ENCODE assay signal across 1 cellular context in the genomic region with DNA sequence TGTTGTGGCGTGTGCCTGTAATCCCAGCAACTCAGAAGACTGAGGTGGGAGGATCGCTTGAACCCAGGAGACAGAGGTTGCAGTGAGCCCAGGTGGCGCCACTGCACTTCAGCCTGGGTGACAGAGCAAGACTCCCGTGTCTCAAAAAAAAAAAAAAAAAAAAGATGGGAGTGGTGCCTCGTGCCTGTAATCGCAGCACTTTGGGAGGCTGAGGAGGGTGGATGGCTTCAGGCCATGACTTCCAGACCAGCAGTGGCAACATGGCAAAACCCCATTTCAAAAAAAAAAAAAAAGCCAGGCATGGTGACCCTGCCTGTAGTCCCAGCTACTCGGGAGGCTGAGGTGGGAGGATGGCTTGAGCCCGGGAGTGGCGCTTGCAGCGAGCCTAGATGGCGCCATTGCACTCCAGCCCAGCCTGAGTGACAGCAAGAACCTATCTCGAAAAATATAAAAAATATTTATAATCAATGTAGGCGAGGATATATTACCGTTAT.
A peak's percentile ranks its signal among the peaks of the same experiment; 100 is the strongest.
TF ChIP-seq lines count a peak whose summit lies in the region.

No MANE protein-coding gene starts in this region.

TF ChIP-seq in GM12878, 131 proteins besides CTCF, POLR2A, EP300 and RAD21 (continued from another document and continues in another):
- TF ChIP-seq ELK1 (IDR thresholded peaks at IDR 0.05; ENCODE audit: low read depth, low read length) (no peak), ZNF384 (IDR thresholded peaks at IDR 0.05; ENCODE audit: borderline replicate concordance, low read depth, low read length) (peak; percentile 75), ZBTB33 (IDR thresholded peaks at IDR 0.05) (no peak), BACH1 (IDR thresholded peaks at IDR 0.05; ENCODE audit: borderline replicate concordance) (no peak), NKRF (conservative IDR thresholded peaks at IDR 0.05) (no peak), HDAC2 (IDR thresholded peaks at IDR 0.05) (no peak), BCL11A (IDR thresholded peaks at IDR 0.05; ENCODE audit: low read depth, low read length) (no peak), POLR2AphosphoS2 (IDR thresholded peaks at IDR 0.05; ENCODE audit: low read depth, low read length) (no peak), IKZF2 (IDR thresholded peaks at IDR 0.05) (no peak), CHD4 (IDR thresholded peaks at IDR 0.05) (no peak), PAX5 (IDR thresholded peaks at IDR 0.05; ENCODE audit: borderline replicate concordance, low read depth, low read length) (no peak), POU2F2 (IDR thresholded peaks at IDR 0.05; ENCODE audit: borderline replicate concordance, low read depth, low read length) (no peak), MTA3 (IDR thresholded peaks at IDR 0.05; ENCODE audit: borderline replicate concordance, low read length) (no peak), NBN (IDR thresholded peaks at IDR 0.05) (no peak), ZNF274 (IDR thresholded peaks at IDR 0.05; ENCODE audit: insufficient read depth, insufficient read length) (no peak), E2F8 (IDR thresholded peaks at IDR 0.05; ENCODE audit: low read depth, partially characterized antibody) (no peak), ZNF592 (IDR thresholded peaks at IDR 0.05) (no peak), ZBTB40 (IDR thresholded peaks at IDR 0.05; ENCODE audit: borderline replicate concordance) (no peak), MEF2B (IDR thresholded peaks at IDR 0.05; ENCODE audit: partially characterized antibody, poor library complexity, severe bottlenecking) (no peak), EZH2 (IDR thresholded peaks at IDR 0.05; ENCODE audit: borderline replicate concordance, control insufficient read depth, low read depth, low read length) (no peak), SMC3 (IDR thresholded peaks at IDR 0.05; ENCODE audit: borderline replicate concordance, low read length) (peak; percentile 9; the same call in 1 of the 2 replicates), CEBPZ (IDR thresholded peaks at IDR 0.05; ENCODE audit: low read depth, low read length) (no peak), SMARCA5 (IDR thresholded peaks at IDR 0.05) (no peak), YBX1 (IDR thresholded peaks at IDR 0.05) (no peak), RELB (IDR thresholded peaks at IDR 0.05; ENCODE audit: low read depth) (no peak), YY1 (IDR thresholded peaks at IDR 0.05; ENCODE audit: low read depth, low read length) (peak; percentile 34; the same call in 1 of the 2 replicates)
- TF ChIP-seq, protein P1, sequence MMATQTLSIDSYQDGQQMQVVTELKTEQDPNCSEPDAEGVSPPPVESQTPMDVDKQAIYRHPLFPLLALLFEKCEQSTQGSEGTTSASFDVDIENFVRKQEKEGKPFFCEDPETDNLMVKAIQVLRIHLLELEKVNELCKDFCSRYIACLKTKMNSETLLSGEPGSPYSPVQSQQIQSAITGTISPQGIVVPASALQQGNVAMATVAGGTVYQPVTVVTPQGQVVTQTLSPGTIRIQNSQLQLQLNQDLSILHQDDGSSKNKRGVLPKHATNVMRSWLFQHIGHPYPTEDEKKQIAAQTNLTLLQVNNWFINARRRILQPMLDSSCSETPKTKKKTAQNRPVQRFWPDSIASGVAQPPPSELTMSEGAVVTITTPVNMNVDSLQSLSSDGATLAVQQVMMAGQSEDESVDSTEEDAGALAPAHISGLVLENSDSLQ (IDR thresholded peaks at IDR 0.05), result peak; percentile 78
- TF ChIP-seq, protein P2, sequence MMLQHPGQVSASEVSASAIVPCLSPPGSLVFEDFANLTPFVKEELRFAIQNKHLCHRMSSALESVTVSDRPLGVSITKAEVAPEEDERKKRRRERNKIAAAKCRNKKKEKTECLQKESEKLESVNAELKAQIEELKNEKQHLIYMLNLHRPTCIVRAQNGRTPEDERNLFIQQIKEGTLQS (IDR thresholded peaks at IDR 0.05; ENCODE audit: borderline replicate concordance, extremely low read depth, low read depth, low read length), result no peak
